11 cellular contexts compared by ENCODE assay signal in genomic region chr20:5652626-5653573, GRCh38. TPM values are rescaled to one million over a fixed set of nuclear protein-coding genes. Genes with fewer than 3 reads are reported as not detected.
DNase-seq lines count a peak whose midpoint lies in the region; ATAC-seq and TF ChIP-seq lines count a peak whose summit lies in the region.
"Had no signal": no experiment of that assay in that cellular context is flagged by ENCODE, and none has a peak within 500 bp of the region (broad histone marks: within the 10 kb centered on the region; RNA-seq: fewer than 3 reads in every experiment).

No MANE protein-coding gene starts in this region.

- H3K27me3 Mint-ChIP-seq in activated naive CD4-positive, alpha-beta T cell treated with anti-CD3 and anti-CD28 coated beads, Interleukin-2, amount 50 U/mL, for 24 hours: no peaks in the 10 kb centered on the region

- TF ChIP-seq POLR2A in transverse colon (IDR thresholded peaks at IDR 0.05): no peak

- H3K4me3 ChIP-seq in RWPE2 (ENCODE audit: severe bottlenecking) (no peak overlapping the region), fibroblast of pulmonary artery (replicated peaks; ENCODE audit: low read depth, low read length) (no peak overlapping the region), transverse colon (no peak overlapping the region)
- H3K4me3 ChIP-seq: pancreas had no signal

- H3K4me1 ChIP-seq in RWPE2 (ENCODE audit: insufficient read depth, poor library complexity, severe bottlenecking) (peaks cover 69% of the 10 kb centered on the region), transverse colon (peaks cover 6 to 18% (median 14%) of the 10 kb centered on the region in 4 donors)

- in situ Hi-C loops in transverse colon (cut with MboI; ENCODE audit: low pct_ligation_motif_present in 1 of 4, low pct_unique_long_range_greater_than_20kb in 1 of 4, low sequenced_read_pairs in 3 of 4): no loop called here

- H3K4me3 Mint-ChIP-seq in activated naive CD4-positive, alpha-beta T cell treated with anti-CD3 and anti-CD28 coated beads, Interleukin-2, amount 50 U/mL, for 24 hours: peak overlapping the region; percentile 41

- H3K27me3 ChIP-seq in RWPE2 (ENCODE audit: insufficient read depth, poor library complexity, severe bottlenecking) (no peaks in the 10 kb centered on the region), transverse colon (no peaks in the 10 kb centered on the region)
- H3K27me3 ChIP-seq: pancreas had no signal

- H3K27ac ChIP-seq in RWPE2 (ENCODE audit: poor library complexity, severe bottlenecking) (peak overlapping the region; percentile 99), transverse colon (peak overlapping the region; percentile 28 to 46 (median 30))

- H3K36me3 ChIP-seq in RWPE2 (ENCODE audit: low read depth): no peaks in the 10 kb centered on the region
- no peaks in the 10 kb centered on the region for H3K36me3 ChIP-seq in transverse colon
- H3K36me3 ChIP-seq: pancreas had no signal

- TF ChIP-seq CTCF in RWPE2 (IDR thresholded peaks at IDR 0.05; ENCODE audit: poor library complexity, severe bottlenecking) (no peak), fibroblast of pulmonary artery (IDR thresholded peaks at IDR 0.05; ENCODE audit: low read length, missing control alignments) (no peak), transverse colon (IDR thresholded peaks at IDR 0.05) (no peak)

- ATAC-seq in RWPE2 (ENCODE audit: low read depth): peak; percentile 32

- H3K36me3 Mint-ChIP-seq in activated naive CD4-positive, alpha-beta T cell treated with anti-CD3 and anti-CD28 coated beads, Interleukin-2, amount 50 U/mL, for 24 hours: peaks cover 1% of the 10 kb centered on the region

- H3K4me1 Mint-ChIP-seq in activated naive CD4-positive, alpha-beta T cell treated with anti-CD3 and anti-CD28 coated beads, Interleukin-2, amount 50 U/mL, for 24 hours: peaks cover 24% of the 10 kb centered on the region

- peak overlapping the region; percentile 79 for H3K27ac Mint-ChIP-seq in activated naive CD4-positive, alpha-beta T cell treated with anti-CD3 and anti-CD28 coated beads, Interleukin-2, amount 50 U/mL, for 24 hours

- DNase-seq in activated naive CD4-positive, alpha-beta T cell treated with Interleukin-2 at 50 U/mL for 16 hours: no peak
- DNase-seq in RWPE2 (ENCODE audit: low spot score) (peak; percentile 75), fibroblast of pulmonary artery (ENCODE audit: low read depth) (peak; percentile 56), transverse colon (no peak), mesenteric fat pad (ENCODE audit: low spot score) (no peak), NCI-H1436 treated with DMSO at 0.1 percent for 48 hours (lab: John Stamatoyannopoulos, UW) (no peak)
- DNase-seq in NK-92 treated with Interleukin-12 subunit alpha and Interleukin-12 subunit beta, amount 100 ng/mL, for 24 hours (lab: John Stamatoyannopoulos, UW): no peak
- DNase-seq: activated naive CD4-positive, alpha-beta T cell treated with anti-CD3 and anti-CD28 coated beads, Interleukin-2, amount 50 U/mL, for 16 hours; hippocampal formation; pancreas had no signal

- H3K9me3 ChIP-seq in RWPE2 (ENCODE audit: severe bottlenecking) (no peaks in the 10 kb centered on the region), transverse colon (no peaks in the 10 kb centered on the region)
- H3K9me3 ChIP-seq: pancreas had no signal

- no peak for TF ChIP-seq EP300 in transverse colon (IDR thresholded peaks at IDR 0.05; ENCODE audit: low read depth)

- H3K9me3 Mint-ChIP-seq in activated naive CD4-positive, alpha-beta T cell treated with anti-CD3 and anti-CD28 coated beads, Interleukin-2, amount 50 U/mL, for 24 hours: no peaks in the 10 kb centered on the region

- 84 to 93% methylated on average over 4 to 8 of the region's 8 CpGs for WGBS in transverse colon (ENCODE audit: low coverage in 1 of 2), 2 donors

- intact Hi-C loops in transverse colon (cut with DNase I; ENCODE audit: low total_unique reads): no loop called here

RNA-seq across cellular contexts. Expression of gene GPCPD1, which starts 42.1 kb away (rescaled TPM):
- 10 to 100 TPM; 15.2 to 26.9 (median 20.9) TPM for total RNA-seq in transverse colon
- 56.6 TPM for total RNA-seq in mesenteric fat pad

Comparison
In these comparisons a context has a peak if more than half of its experiments do, and no peak if none do; other contexts are left out.
1. DNase-seq: peak in RWPE2 (single experiment) and fibroblast of pulmonary artery (single experiment); none in activated naive CD4-positive, alpha-beta T cell treated with Interleukin-2 at 50 U/mL for 16 hours (single experiment), transverse colon (single experiment), mesenteric fat pad (single experiment), NCI-H1436 treated with DMSO at 0.1 percent for 48 hours (single experiment) and NK-92 treated with Interleukin-12 subunit alpha and Interleukin-12 subunit beta, amount 100 ng/mL, for 24 hours (single experiment).